ENCODE assay signal across 8 cellular contexts in the genomic region with DNA sequence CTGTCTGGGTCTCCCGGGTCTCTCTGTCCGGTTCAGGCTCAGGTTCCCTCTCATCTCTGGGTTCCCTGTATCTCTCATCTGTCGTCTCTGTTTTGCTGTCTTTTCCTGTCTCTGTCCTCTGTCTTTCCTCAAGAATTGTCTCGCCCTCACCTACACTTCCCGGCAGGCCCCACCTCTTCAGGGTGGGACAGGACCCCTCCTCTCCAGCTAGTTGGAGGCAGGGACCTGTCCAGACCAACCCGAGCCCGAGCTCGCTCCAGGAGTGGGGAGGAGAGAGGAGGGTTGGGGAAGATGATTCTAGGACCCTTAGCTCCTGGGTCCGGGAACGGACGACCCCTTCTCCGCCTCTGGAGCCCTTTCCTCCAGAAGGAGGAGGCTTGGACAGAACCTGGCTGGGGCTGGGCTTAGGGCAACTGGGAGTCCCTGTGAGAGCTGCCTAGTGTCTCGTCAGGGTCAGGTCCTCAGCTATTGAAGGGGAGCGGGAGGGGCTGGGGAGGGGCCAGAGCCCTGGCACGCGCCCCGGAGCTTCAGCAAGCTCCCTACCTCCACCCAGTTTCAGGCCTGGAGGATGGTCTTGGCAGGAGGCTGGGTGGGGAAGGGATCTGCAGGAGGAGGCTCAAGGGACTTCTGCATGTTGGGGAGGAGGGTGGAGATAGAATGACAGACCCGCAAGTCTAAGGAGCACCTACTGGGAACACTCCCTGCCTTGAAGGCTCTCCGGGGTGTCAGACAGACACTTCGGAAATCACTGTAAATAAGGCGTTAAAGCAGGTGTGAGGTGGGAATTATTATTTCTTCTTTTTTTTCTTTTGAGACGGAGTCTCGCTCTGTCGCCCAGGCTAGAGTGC. TPM values are rescaled to one million over a fixed set of nuclear protein-coding genes. Genes with fewer than 3 reads are reported as not detected.
DNase-seq lines count a peak whose midpoint lies in the region; ATAC-seq and TF ChIP-seq lines count a peak whose summit lies in the region.

No MANE protein-coding gene starts in this region.

- H3K9me3 ChIP-seq in DND-41 (ENCODE audit: insufficient read depth, low read length, severe bottlenecking) (no peaks in the 10 kb centered on the region), mucosa of stomach (ENCODE audit: control insufficient read depth, low read length) (no peaks in the 10 kb centered on the region)

- no peaks in the 10 kb centered on the region for H3K27me3 ChIP-seq in DND-41 (ENCODE audit: insufficient read depth, low read length, poor library complexity)
- H3K27me3 ChIP-seq in mucosa of stomach (ENCODE audit: control insufficient read depth, insufficient read depth, low read length) = no peaks in the 10 kb centered on the region

- H3K4me2 ChIP-seq in DND-41 (ENCODE audit: insufficient read depth, low read length) = peak overlapping the region; percentile 97

- H3K27ac ChIP-seq in DND-41 (ENCODE audit: low read length) = no peak overlapping the region

- 0 out of 2 replicates have a peak, but pooled peaks cover 5% of the 10 kb centered on the region for H4K20me1 ChIP-seq in DND-41 (ENCODE audit: insufficient read depth, low read length)

- DNase-seq in DND-41 (no peak), NCI-H69 (lab: John Stamatoyannopoulos, UW) (peak; percentile 55), ecto neural progenitor cell (ENCODE audit: low spot score) (peak; percentile 63), NCI-H1048 (lab: John Stamatoyannopoulos, UW) (no peak), cerebellar nuclear complex (lab: John Stamatoyannopoulos, UW) (no peak), GF-D8 (lab: John Stamatoyannopoulos, UW) (no peak), sciatic nerve (ENCODE audit: low spot score) (no peak)

- TF ChIP-seq CTCF in DND-41 (IDR thresholded peaks at IDR 0.05; ENCODE audit: borderline replicate concordance, extremely low read depth, low read length, poor library complexity, severe bottlenecking) = no peak

- peak overlapping the region; percentile 50 to 87; a peak in 3 of 4 replicates for H3K4me3 ChIP-seq in DND-41 (ENCODE audit: low read depth in 1 of 2, low read length in 2 of 2)
- H3K4me3 ChIP-seq in mucosa of stomach (ENCODE audit: low read length) = peak overlapping the region; percentile 65

- peaks cover 39% of the 10 kb centered on the region for H3K4me1 ChIP-seq in DND-41 (ENCODE audit: insufficient read depth, low read length)
- H3K4me1 ChIP-seq in mucosa of stomach (ENCODE audit: control insufficient read depth, insufficient read depth, low read length) = peaks cover 42% of the 10 kb centered on the region

- H3K79me2 ChIP-seq in DND-41 (ENCODE audit: insufficient read depth, low read length) = no peaks in the 10 kb centered on the region

- intact Hi-C loops in sciatic nerve (cut with DNase I) = loop anchor here (10.0 kb wide), 1 partner anchor 147 kb away; no protein-coding TSS in a partner anchor

- H3K9ac ChIP-seq in DND-41 (ENCODE audit: low read depth, low read length) (peak overlapping the region; percentile 78), mucosa of stomach (ENCODE audit: low read length) (peak overlapping the region; percentile 95)

- peak overlapping the region; percentile 92 for H2AFZ ChIP-seq in DND-41 (ENCODE audit: low read depth, low read length)

- ATAC-seq in DND-41 (ENCODE audit: insufficient read depth, low read depth) (no peak), sciatic nerve (no peak)

- H3K36me3 ChIP-seq in DND-41 (ENCODE audit: insufficient read depth, low read length) = no peaks in the 10 kb centered on the region
- no peaks in the 10 kb centered on the region for H3K36me3 ChIP-seq in mucosa of stomach (ENCODE audit: control insufficient read depth, insufficient read depth, low read length)

RNA-seq across cellular contexts. Expression of gene EPB41, which starts 26.3 kb away (rescaled TPM):
- total RNA-seq in sciatic nerve = 49.3 TPM

Comparison
In these comparisons a context has a peak if more than half of its experiments do, and no peak if none do; other contexts are left out.
1. DNase-seq: peak in NCI-H69 (single experiment) and ecto neural progenitor cell (single experiment); none in DND-41 (single experiment), NCI-H1048 (single experiment), cerebellar nuclear complex (0 of 2), GF-D8 (single experiment) and sciatic nerve (single experiment).